8 cellular contexts compared by ENCODE assay signal in the genomic region with DNA sequence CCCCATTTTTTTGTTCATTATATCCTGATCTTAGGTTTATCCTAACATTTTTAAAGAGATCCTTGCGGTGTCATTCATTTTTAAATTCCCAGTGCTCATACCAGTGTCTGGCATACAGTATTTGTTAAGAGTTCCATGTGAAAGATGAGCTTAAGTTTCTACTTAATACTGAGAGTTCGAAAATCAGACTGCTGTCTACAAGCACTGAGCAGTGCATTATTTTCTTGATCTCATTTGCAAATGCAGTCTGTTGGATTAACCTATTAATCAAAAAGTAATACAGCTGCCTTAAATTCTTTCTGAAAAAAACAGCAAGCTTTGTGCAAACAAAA. TPM values are rescaled to one million over a fixed set of nuclear protein-coding genes. Genes with fewer than 3 reads are reported as not detected.
DNase-seq lines count a peak whose midpoint lies in the region; ATAC-seq and TF ChIP-seq lines count a peak whose summit lies in the region.

No MANE protein-coding gene starts in this region.

- WGBS in ovary, 3 donors = 8 to 21% (median 18%) methylated on average over 2 of the region's 2 CpGs

- no peaks in the 10 kb centered on the region for H3K79me2 ChIP-seq in OCI-LY1 (ENCODE audit: insufficient read depth, low read length)

- H2AFZ ChIP-seq in OCI-LY1 (ENCODE audit: low read length) = peak overlapping the region; percentile 87; the same call in 1 of the 2 replicates

- no peaks in the 10 kb centered on the region for H3K9me2 ChIP-seq in OCI-LY1 (ENCODE audit: low read depth, low read length)

- H3K9me3 ChIP-seq in HAP-1 (no peaks in the 10 kb centered on the region), OCI-LY1 (ENCODE audit: low read length) (no peaks in the 10 kb centered on the region), ovary (no peaks in the 10 kb centered on the region)

- H3K27me3 ChIP-seq in HAP-1 (ENCODE audit: low read depth) (no peaks in the 10 kb centered on the region), OCI-LY1 (ENCODE audit: insufficient read depth, low read length) (no peaks in the 10 kb centered on the region), ovary (no peaks in the 10 kb centered on the region)

- peak overlapping the region; percentile 66 for H3K4me3 ChIP-seq in HAP-1
- H3K4me3 ChIP-seq in OCI-LY1 (ENCODE audit: low read depth, low read length, poor library complexity, severe bottlenecking) = peak overlapping the region; percentile 82
- H3K4me3 ChIP-seq in epithelial cell of proximal tubule (ENCODE audit: low read depth, low read length) = peak overlapping the region; percentile 84
- peak overlapping the region; percentile 72 for H3K4me3 ChIP-seq in ovary

- peak overlapping the region; percentile 78 for H3K9ac ChIP-seq in OCI-LY1 (ENCODE audit: low read length)

- in situ Hi-C loops in HAP-1 (cut with MboI; ENCODE audit: low sequenced_read_pairs) = no loop called here

- intact Hi-C loops in ovary (cut with DNase I) (no loop called here), posterior cingulate gyrus (cut with DNase I) (loop anchor here (2.0 to 5.0 kb wide), 2 partner anchors 31 to 61 kb away; partner anchors contain the start of gene PNISR)

- peaks cover 6% of the 10 kb centered on the region for H3K36me3 ChIP-seq in HAP-1 (replicated peaks)
- H3K36me3 ChIP-seq in OCI-LY1 (ENCODE audit: insufficient read depth, low read length) = peaks cover 12% of the 10 kb centered on the region; the same call in 1 of the 2 replicates
- H3K36me3 ChIP-seq in ovary = no peaks in the 10 kb centered on the region

- TF ChIP-seq EP300 in ovary (IDR thresholded peaks at IDR 0.05) = no peak

- H3F3A ChIP-seq in OCI-LY1 (ENCODE audit: insufficient read depth, low read length) = no peaks in the 10 kb centered on the region

- no peak for TF ChIP-seq POLR2A in GM18505 (IDR thresholded peaks at IDR 0.05; ENCODE audit: borderline replicate concordance, extremely low read depth, insufficient read depth, insufficient read length)
- no peak for TF ChIP-seq POLR2A in ovary (IDR thresholded peaks at IDR 0.05)

- H3K27ac ChIP-seq in OCI-LY1 (ENCODE audit: low read depth, low read length, poor library complexity, severe bottlenecking) = peak overlapping the region; percentile 81
- H3K27ac ChIP-seq in ovary = no peak overlapping the region

- peak; percentile 22 for ATAC-seq in GM18505 (IDR thresholded peaks at IDR 0.05; ENCODE audit: unreplicated experiment)

- H3K4me1 ChIP-seq in HAP-1 (no peaks in the 10 kb centered on the region; the same call in 1 of the 2 replicates), OCI-LY1 (ENCODE audit: insufficient read depth, low read length, severe bottlenecking) (peaks cover 19% of the 10 kb centered on the region), ovary (ENCODE audit: insufficient read depth) (no peaks in the 10 kb centered on the region)

- H4K20me1 ChIP-seq in OCI-LY1 (ENCODE audit: insufficient read depth, low read length) = no peaks in the 10 kb centered on the region

- TF ChIP-seq CTCF in OCI-LY1 (IDR thresholded peaks at IDR 0.05; ENCODE audit: low read length) (no peak), epithelial cell of proximal tubule (conservative IDR thresholded peaks at IDR 0.05; ENCODE audit: low read depth, low read length) (no peak), ovary (IDR thresholded peaks at IDR 0.05) (no peak)

- H3K4me2 ChIP-seq in OCI-LY1 (ENCODE audit: low read length) = peak overlapping the region; percentile 71

- peak in 1 of 2 experiments; percentile 14 for DNase-seq in HAP-1 (ENCODE audit: low spot score in 2 of 2)
- no peak for DNase-seq in epithelial cell of proximal tubule (ENCODE audit: low read depth)
- DNase-seq in ovary = no peak
- no peak for DNase-seq in foreskin melanocyte
- DNase-seq in posterior cingulate gyrus = no peak
- no peak for DNase-seq in dermis blood vessel endothelial cell

RNA-seq across cellular contexts. Expression of gene COQ3, which starts 0.7 kb away (rescaled TPM):
- total RNA-seq in epithelial cell of proximal tubule (5.7 and 18.4 TPM in 2 replicates), ovary (10 to 100 TPM in 1 of 7 donors, 1 to 10 TPM in 6; 3.0 to 10.0 (median 6.2) TPM), dermis blood vessel endothelial cell (2.0 and 4.0 TPM in 2 replicates)
- polyA plus RNA-seq in ovary = 1 to 10 TPM; 6.9 to 8.1 TPM

RNA-seq across cellular contexts. Expression of gene PNISR, which starts 31.8 kb away (rescaled TPM):
- 25.0 and 47.7 TPM in 2 replicates for total RNA-seq in epithelial cell of proximal tubule
- total RNA-seq in ovary = 100 to 1,000 TPM in 5 of 7 donors, 10 to 100 TPM in 2; 92.7 to 158 (median 127) TPM
- 100 to 1,000 TPM in 1 of 2 donors, 10 to 100 TPM in 1; 71.5 to 168 TPM for polyA plus RNA-seq in ovary
- 47.0 and 73.7 TPM in 2 replicates for total RNA-seq in dermis blood vessel endothelial cell

RNA-seq across cellular contexts. Expression of gene FAXC, which starts 43.9 kb away (rescaled TPM):
- 7.2 and 14.5 TPM in 2 replicates for total RNA-seq in epithelial cell of proximal tubule
- 1 to 10 TPM in 5 of 7 donors, under 1 TPM in 2; 0.78 to 3.8 (median 2.5) TPM for total RNA-seq in ovary
- polyA plus RNA-seq in ovary = 1 to 10 TPM; 1.3 to 8.1 TPM
- total RNA-seq in dermis blood vessel endothelial cell = 0.34 and 0.56 TPM in 2 replicates
